19 cellular contexts compared by ENCODE assay signal in genomic region chrX:107493141-107493540, GRCh38. TPM values are rescaled to one million over a fixed set of nuclear protein-coding genes. Genes with fewer than 3 reads are reported as not detected.
DNase-seq lines count a peak whose midpoint lies in the region; ATAC-seq and TF ChIP-seq lines count a peak whose summit lies in the region.
"Had no signal": no experiment of that assay in that cellular context is flagged by ENCODE, and none has a peak within 500 bp of the region (broad histone marks: within the 10 kb centered on the region; RNA-seq: fewer than 3 reads in every experiment).

No MANE protein-coding gene starts in this region.

- peak; percentile 20 to 79 for DNase-seq in T47D (ENCODE audit: low read depth in 1 of 2, low spot score in 1 of 2)
- DNase-seq in breast epithelium (ENCODE audit: low spot score in 2 of 2): no peak
- DNase-seq in PC-9: peak in 1 of 2 experiments; percentile 90
- no peak for DNase-seq in stimulated activated CD4-positive, alpha-beta T cell treated with anti-CD3 and anti-CD28 coated beads, Interleukin-12 subunit alpha, Interleukin-12 subunit beta, amount 100 ng/mL, for 4 hours
- DNase-seq in foreskin melanocyte: no peak
- DNase-seq: 8988T; Calu3; CD8-positive, alpha-beta T cell; DMS79 treated with DMSO at 0.1 percent for 48 hours; GOT3; H7; HFFc6 had no signal

- no peak overlapping the region for H3K27ac ChIP-seq in breast epithelium
- H3K27ac ChIP-seq in PC-9: peak overlapping the region; percentile 67
- no peak overlapping the region for H3K27ac ChIP-seq in gastroesophageal sphincter
- H3K27ac ChIP-seq: BLaER1 had no signal

- H3K4me1 ChIP-seq in breast epithelium (no peaks in the 10 kb centered on the region), PC-9 (replicated peaks; ENCODE audit: insufficient read depth) (peaks cover 51% of the 10 kb centered on the region), gastroesophageal sphincter (no peaks in the 10 kb centered on the region)
- H3K4me1 ChIP-seq: BLaER1 had no signal

- H3K4me3 ChIP-seq in breast epithelium (no peak overlapping the region), PC-9 (no peak overlapping the region), gastroesophageal sphincter (no peak overlapping the region)
- H3K4me3 ChIP-seq: BLaER1, GM12878 had no signal

- no peak for TF ChIP-seq CTCF in breast epithelium (IDR thresholded peaks at IDR 0.05)
- no peak for TF ChIP-seq CTCF in PC-9 (conservative IDR thresholded peaks at IDR 0.05)
- no peak for TF ChIP-seq CTCF in gastroesophageal sphincter (IDR thresholded peaks at IDR 0.05)

- no peaks in the 10 kb centered on the region for H3K9me2 ChIP-seq in PC-9 (ENCODE audit: insufficient read depth)

- POLR2A ChIA-PET in PC-9 (lab: Charles Lee; ENCODE audit: unreplicated experiment): interaction anchor here (0.6 kb wide), 1 partner anchor 77 kb away, joined by 3 read pairs; no protein-coding TSS in a partner anchor

- ATAC-seq in esophagus mucosa (peak; percentile 85), gastroesophageal sphincter (no peak)
- ATAC-seq: CD8-positive, alpha-beta T cell; GM12878; HCT116; HepG2 had no signal

- no peak for TF ChIP-seq EP300 in gastroesophageal sphincter (IDR thresholded peaks at IDR 0.05)

- TF ChIP-seq POLR2A in breast epithelium (IDR thresholded peaks at IDR 0.05): no peak
- TF ChIP-seq POLR2A in gastroesophageal sphincter (IDR thresholded peaks at IDR 0.05): no peak

- H3K36me3 ChIP-seq in breast epithelium (no peaks in the 10 kb centered on the region), PC-9 (ENCODE audit: low read depth) (no peaks in the 10 kb centered on the region), gastroesophageal sphincter (no peaks in the 10 kb centered on the region)
- H3K36me3 ChIP-seq: BLaER1 had no signal

- H3K9me3 ChIP-seq in breast epithelium (no peaks in the 10 kb centered on the region), PC-9 (ENCODE audit: insufficient read depth, low read depth) (no peaks in the 10 kb centered on the region), gastroesophageal sphincter (no peaks in the 10 kb centered on the region)
- H3K9me3 ChIP-seq: BLaER1 had no signal

- WGBS in gastroesophageal sphincter (ENCODE audit: low coverage in 1 of 2), 2 donors: 67 to 86% methylated on average over 1 to 2 of the region's 2 CpGs

- H3F3A ChIP-seq in PC-9 (ENCODE audit: insufficient read depth, low read depth): peaks cover 15% of the 10 kb centered on the region

- H2AFZ ChIP-seq in PC-9: no peak overlapping the region

- H4K20me1 ChIP-seq in PC-9 (ENCODE audit: insufficient read depth): no peaks in the 10 kb centered on the region

- no TSS peak for BruUV-seq in PC-9 (replicated peaks; lab: Mats Ljungman, UMichigan)

- no peaks in the 10 kb centered on the region for H3K79me2 ChIP-seq in PC-9 (ENCODE audit: low read depth)

- CTCF ChIA-PET in PC-9 (lab: Charles Lee): no interaction called here

- peak overlapping the region; percentile 52 for H3K4me2 ChIP-seq in PC-9
- H3K4me2 ChIP-seq: BLaER1 had no signal

- in situ Hi-C loops in T47D (cut with HindIII; ENCODE audit: low pct_unique_long_range_greater_than_20kb, low sequenced_read_pairs): no loop called here

- intact Hi-C loops in breast epithelium (cut with DNase I; ENCODE audit: low total_unique reads) (no loop called here), PC-9 (cut with micrococcal nuclease; ENCODE audit: unreplicated experiment) (no loop called here)

- H3K27me3 ChIP-seq in breast epithelium (peaks cover 0 to 56% of the 10 kb centered on the region in 2 donors), PC-9 (ENCODE audit: insufficient read depth, low read depth) (no peaks in the 10 kb centered on the region), gastroesophageal sphincter (no peaks in the 10 kb centered on the region)

RNA-seq across cellular contexts. Expression of gene FRMPD3, which starts 43.7 kb away (rescaled TPM):
- total RNA-seq in breast epithelium: under 1 TPM in 2 of 3 donors, not detected in 1; 0.33 to 0.59 TPM
- total RNA-seq in PC-9 (2021): 0.20 and 0.23 TPM in 2 replicates
- 0.04 TPM for total RNA-seq in esophagus mucosa
- under 1 TPM in 2 of 4 donors, not detected in 2; under 0.01 to 0.04 TPM for total RNA-seq in gastroesophageal sphincter
- total RNA-seq: G401, HepG2 had no signal

Comparison
In these comparisons a context has a peak if more than half of its experiments do, and no peak if none do; other contexts are left out.
1. DNase-seq: peak in T47D (2 of 2); none in breast epithelium (0 of 2), stimulated activated CD4-positive, alpha-beta T cell treated with anti-CD3 and anti-CD28 coated beads, Interleukin-12 subunit alpha, Interleukin-12 subunit beta, amount 100 ng/mL, for 4 hours (single experiment) and foreskin melanocyte (single experiment).